In the genomic region with DNA sequence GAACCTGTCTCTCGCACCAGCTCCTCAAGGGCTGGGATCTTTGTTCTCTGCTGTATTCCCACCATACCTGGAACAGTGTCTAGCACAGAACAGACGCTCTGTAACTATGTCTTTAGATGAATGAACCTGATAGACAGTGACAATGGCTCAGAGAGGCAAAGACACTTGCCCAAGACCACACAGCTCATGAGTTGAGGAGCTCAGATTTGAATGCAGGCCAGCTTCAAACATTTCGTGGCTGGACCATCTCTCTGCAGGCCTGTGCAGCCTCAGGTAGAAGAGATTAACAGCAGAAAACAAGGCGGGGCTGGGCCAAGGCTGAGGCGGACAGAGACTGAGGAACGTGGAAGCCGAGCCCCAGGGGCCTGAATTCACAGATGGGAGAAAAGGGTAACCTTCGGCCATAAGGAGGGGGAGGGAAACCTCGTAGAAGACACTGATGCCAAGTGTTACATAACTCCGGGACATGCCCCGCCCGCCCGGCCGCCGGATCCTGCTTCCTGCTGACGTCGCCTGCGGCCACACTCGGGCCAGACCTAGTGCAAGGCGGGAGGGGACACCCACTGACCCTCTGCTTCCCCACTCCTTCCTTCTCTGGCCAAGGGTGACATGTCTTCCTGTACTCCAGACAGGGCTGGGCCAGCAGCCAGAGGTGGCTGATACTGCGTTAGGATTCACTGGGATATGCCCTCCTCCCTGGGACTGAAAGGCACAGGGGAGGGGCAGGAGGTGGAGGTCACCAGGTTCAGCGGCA, we compare ENCODE assay signal across 10 cellular contexts.
DNase-seq lines count a peak whose midpoint lies in the region; ATAC-seq and TF ChIP-seq lines count a peak whose summit lies in the region.
"Had no signal": no experiment of that assay in that cellular context is flagged by ENCODE, and none has a peak within 500 bp of the region (broad histone marks: within the 10 kb centered on the region; RNA-seq: fewer than 3 reads in every experiment).

No MANE protein-coding gene starts in this region.

- no peaks in the 10 kb centered on the region for H3K9me2 ChIP-seq in SK-N-SH

- intact Hi-C loops in aorta (cut with DNase I) = loop anchor here (5.0 to 10.0 kb wide), 4 partner anchors 71 to 386 kb away; no protein-coding TSS in a partner anchor

- no peak overlapping the region for H3K4me3 Mint-ChIP-seq in effector memory CD8-positive, alpha-beta T cell
- H3K4me3 Mint-ChIP-seq: B cell had no signal

- H3K4me2 ChIP-seq in SK-N-SH = peak overlapping the region; percentile 68; the same call in 1 of the 2 replicates
- H3K4me2 ChIP-seq: KMS-11 had no signal

- peaks cover 36% of the 10 kb centered on the region for H3K36me3 Mint-ChIP-seq in effector memory CD8-positive, alpha-beta T cell (ENCODE audit: insufficient read depth)

- H3F3A ChIP-seq in SK-N-SH (replicated peaks; ENCODE audit: insufficient read depth) = peaks cover 66% of the 10 kb centered on the region

- H3K36me3 ChIP-seq in SK-N-SH (replicated peaks in 1 of 2; ENCODE audit: control insufficient read depth in 1 of 2, insufficient read depth in 2 of 2, low read length in 1 of 2) = peaks cover 54 to 62% of the 10 kb centered on the region in 2 experiments
- peaks cover 23 to 52% of the 10 kb centered on the region in 2 donors for H3K36me3 ChIP-seq in mucosa of rectum (ENCODE audit: control insufficient read depth in 2 of 2, insufficient read depth in 2 of 2, low read length in 2 of 2)
- H3K36me3 ChIP-seq in aorta (ENCODE audit: control insufficient read depth in 1 of 2, insufficient read depth in 2 of 2, low read length in 1 of 2) = peaks cover 0 to 5% of the 10 kb centered on the region in 2 donors

- peaks cover 10 to 15% of the 10 kb centered on the region in 2 donors for H3K4me1 Mint-ChIP-seq in effector memory CD8-positive, alpha-beta T cell (ENCODE audit: low read depth in 2 of 2)

- H3K9ac ChIP-seq in SK-N-SH (peak overlapping the region; percentile 62; the same call in 1 of the 2 replicates), mucosa of rectum (ENCODE audit: low read depth in 1 of 2, low read length in 2 of 2) (peak overlapping the region; percentile 63 to 65)
- H3K9ac ChIP-seq: KMS-11 had no signal

- no peaks in the 10 kb centered on the region for H3K9me3 Mint-ChIP-seq in effector memory CD8-positive, alpha-beta T cell

- peak overlapping the region; percentile 61 to 68 for H3K27ac Mint-ChIP-seq in effector memory CD8-positive, alpha-beta T cell

- DNase-seq in SK-N-SH (no peak), aorta (peak; percentile 95 to 96)
- DNase-seq in effector memory CD8-positive, alpha-beta T cell = no peak
- no peak for DNase-seq in stimulated activated CD4-positive, alpha-beta T cell treated with anti-CD3 and anti-CD28 coated beads, Interleukin-4, amount 100 ng/mL, for 1 hour

- POLR2A ChIA-PET in SK-N-SH (lab: Yijun Ruan, JAX) = interaction anchor here (0.5 kb wide), 1 partner anchor 9 kb away, joined by 4 read pairs; no protein-coding TSS in a partner anchor

- no peak for TF ChIP-seq EP300 in SK-N-SH (IDR thresholded peaks at IDR 0.05; ENCODE audit: borderline replicate concordance in 1 of 2, low read depth in 1 of 2, low read length in 1 of 2)

- no peak for TF ChIP-seq RAD21 in SK-N-SH (IDR thresholded peaks at IDR 0.05; ENCODE audit: low read length)

- H2AFZ ChIP-seq in SK-N-SH (ENCODE audit: low read depth) = no peak overlapping the region

- H3K79me2 ChIP-seq in SK-N-SH (ENCODE audit: insufficient read depth) = peaks cover 99% of the 10 kb centered on the region

- no peak for TF ChIP-seq CTCF in SK-N-SH (IDR thresholded peaks at IDR 0.05)

- peaks cover 30 to 55% of the 10 kb centered on the region in 2 experiments; a peak in 3 of 4 replicates for H3K4me1 ChIP-seq in SK-N-SH (ENCODE audit: control insufficient read depth in 1 of 2, insufficient read depth in 2 of 2, low read depth in 1 of 2, low read length in 1 of 2)
- peaks cover 21 to 28% of the 10 kb centered on the region in 2 donors for H3K4me1 ChIP-seq in mucosa of rectum (ENCODE audit: control insufficient read depth in 2 of 2, insufficient read depth in 2 of 2, low read length in 2 of 2)
- no peaks in the 10 kb centered on the region for H3K4me1 ChIP-seq in aorta (ENCODE audit: control insufficient read depth in 1 of 2, insufficient read depth in 2 of 2, low read length in 2 of 2)

- no peaks in the 10 kb centered on the region for H3K27me3 Mint-ChIP-seq in effector memory CD8-positive, alpha-beta T cell
- H3K27me3 Mint-ChIP-seq: B cell had no signal

- no peaks in the 10 kb centered on the region for H3K9me3 ChIP-seq in SK-N-SH
- no peaks in the 10 kb centered on the region for H3K9me3 ChIP-seq in mucosa of rectum (ENCODE audit: control insufficient read depth in 2 of 2, low read length in 2 of 2)
- H3K9me3 ChIP-seq in aorta (ENCODE audit: control insufficient read depth, low read length) = no peaks in the 10 kb centered on the region

- peaks cover 19% of the 10 kb centered on the region for H4K20me1 ChIP-seq in SK-N-SH (ENCODE audit: insufficient read depth)

- no peak overlapping the region for H3K4me3 ChIP-seq in SK-N-SH (ENCODE audit: low read depth in 2 of 2, low read length in 1 of 2)
- no peak overlapping the region for H3K4me3 ChIP-seq in mucosa of rectum (ENCODE audit: low read length in 2 of 2)
- H3K4me3 ChIP-seq in aorta (ENCODE audit: low read length in 2 of 2) = no peak overlapping the region

- H3K27ac ChIP-seq in SK-N-SH (ENCODE audit: low read depth in 2 of 2, low read length in 1 of 2) (peak overlapping the region; percentile 40 to 95), mucosa of rectum (ENCODE audit: low read depth in 2 of 2, low read length in 2 of 2) (peak overlapping the region; percentile 78 to 82), aorta (ENCODE audit: low read depth in 1 of 2, low read length in 2 of 2) (peak overlapping the region in 1 of 2 donors; percentile 18)
- H3K27ac ChIP-seq: KMS-11 had no signal

- WGBS in SK-N-SH (ENCODE audit: low lambda C conversion rate) = 63% methylated on average over 21 of the region's 22 CpGs
- 20 to 24% methylated on average over 20 to 22 of the region's 22 CpGs for WGBS in aorta, 2 donors

- no peaks in the 10 kb centered on the region for H3K27me3 ChIP-seq in SK-N-SH (ENCODE audit: insufficient read depth)
- no peaks in the 10 kb centered on the region for H3K27me3 ChIP-seq in mucosa of rectum (ENCODE audit: control insufficient read depth in 2 of 2, insufficient read depth in 2 of 2, low read length in 2 of 2)
- no peaks in the 10 kb centered on the region for H3K27me3 ChIP-seq in aorta (ENCODE audit: control insufficient read depth in 1 of 2, insufficient read depth in 2 of 2, low read length in 1 of 2)

- ATAC-seq in SK-N-SH treated with all-trans-retinoic acid at 6 μM for 48 hours (no peak; the same call in 2 of the 3 replicates), aorta (ENCODE audit: low FRiP score) (peak; percentile 74), GM21367 (IDR thresholded peaks at IDR 0.05; ENCODE audit: unreplicated experiment) (no peak), HG02678 (IDR thresholded peaks at IDR 0.05; ENCODE audit: unreplicated experiment) (no peak)
- ATAC-seq in effector memory CD8-positive, alpha-beta T cell (replicated peaks) = no peak

- CTCF ChIA-PET in SK-N-SH (lab: Yijun Ruan, JAX) = interaction anchor here (0.8 to 0.9 kb wide), 2 partner anchors 10 to 18 kb away, joined by 3 read pairs; no protein-coding TSS in a partner anchor

TF ChIP-seq in SK-N-SH, 30 proteins besides CTCF, POLR2A, EP300 and RAD21 (continues in another document):
- TF ChIP-seq TCF12 (IDR thresholded peaks at IDR 0.05) = 0 out of 2 replicates have a peak, but pooled peaks have one; percentile 14

TF ChIP-seq in SK-N-SH treated with all-trans-retinoic acid at 6 μM for 48 hours, 23 proteins besides CTCF, POLR2A, EP300 and RAD21:
- TF ChIP-seq, protein P1, sequence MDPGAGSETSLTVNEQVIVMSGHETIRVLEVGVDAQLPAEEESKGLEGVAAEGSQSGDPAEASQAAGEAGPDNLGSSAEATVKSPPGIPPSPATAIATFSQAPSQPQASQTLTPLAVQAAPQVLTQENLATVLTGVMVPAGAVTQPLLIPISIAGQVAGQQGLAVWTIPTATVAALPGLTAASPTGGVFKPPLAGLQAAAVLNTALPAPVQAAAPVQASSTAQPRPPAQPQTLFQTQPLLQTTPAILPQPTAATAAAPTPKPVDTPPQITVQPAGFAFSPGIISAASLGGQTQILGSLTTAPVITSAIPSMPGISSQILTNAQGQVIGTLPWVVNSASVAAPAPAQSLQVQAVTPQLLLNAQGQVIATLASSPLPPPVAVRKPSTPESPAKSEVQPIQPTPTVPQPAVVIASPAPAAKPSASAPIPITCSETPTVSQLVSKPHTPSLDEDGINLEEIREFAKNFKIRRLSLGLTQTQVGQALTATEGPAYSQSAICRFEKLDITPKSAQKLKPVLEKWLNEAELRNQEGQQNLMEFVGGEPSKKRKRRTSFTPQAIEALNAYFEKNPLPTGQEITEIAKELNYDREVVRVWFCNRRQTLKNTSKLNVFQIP (CRISPR knock-in tag; IDR thresholded peaks at IDR 0.05; ENCODE audit: borderline replicate concordance, low read depth) = no peak
- TF ChIP-seq ESRRG (CRISPR knock-in tag; IDR thresholded peaks at IDR 0.05) = no peak
TF ChIP-seq in SK-N-SH treated with all-trans-retinoic acid at 6 μM for 48 hours: peak in this region for 0.

Comparison
In these comparisons a context has a peak if more than half of its experiments do, and no peak if none do; other contexts are left out.
1. DNase-seq: peak in aorta (2 of 2); none in SK-N-SH (single experiment), effector memory CD8-positive, alpha-beta T cell (0 of 3) and stimulated activated CD4-positive, alpha-beta T cell treated with anti-CD3 and anti-CD28 coated beads, Interleukin-4, amount 100 ng/mL, for 1 hour (single experiment).